8 cellular contexts compared by ENCODE assay signal in genomic region chr3:125766285-125766826, GRCh38.
DNase-seq lines count a peak whose midpoint lies in the region; ATAC-seq and TF ChIP-seq lines count a peak whose summit lies in the region.
"Not testable (repeated sequence)": the region's sequence is repeated elsewhere in the genome, so short reads cannot be mapped to it uniquely, and the experiment has no call there.

No MANE protein-coding gene starts in this region.

- not testable (repeated sequence) for ATAC-seq in left lung

- peak overlapping the region; percentile 74 for H2AFZ ChIP-seq in MM.1S (ENCODE audit: low read length)

- not testable (repeated sequence) for H3K9me3 ChIP-seq in MM.1S (replicated peaks; ENCODE audit: insufficient read depth, low read length); endodermal cell (ENCODE audit: control insufficient read depth, low read length); left lung; skeletal muscle tissue (ENCODE audit: control insufficient read depth in 3 of 3, low read length in 3 of 3); transverse colon

- H3K4me1 ChIP-seq in MM.1S (ENCODE audit: low read length) (peaks cover 12% of the 10 kb centered on the region; the same call in 1 of the 2 replicates), transverse colon (peaks cover 0 to 10% (median 4%) of the 10 kb centered on the region in 4 donors)
- not testable (repeated sequence) for H3K4me1 ChIP-seq in endodermal cell (ENCODE audit: control insufficient read depth, insufficient read depth, low read length); left lung; skeletal muscle tissue (ENCODE audit: control insufficient read depth in 3 of 3, insufficient read depth in 3 of 3, low read length in 3 of 3)

- H3F3A ChIP-seq in MM.1S (ENCODE audit: insufficient read depth, low read length), result not testable (repeated sequence)

- not testable (repeated sequence) for TF ChIP-seq POLR2A in transverse colon (IDR thresholded peaks at IDR 0.05)

- not testable (repeated sequence) for H3K27me3 ChIP-seq in MM.1S (replicated peaks; ENCODE audit: insufficient read depth, low read length); endodermal cell (ENCODE audit: control insufficient read depth, insufficient read depth, low read length, poor library complexity, severe bottlenecking)
- H3K27me3 ChIP-seq in left lung (peaks cover 4 to 34% of the 10 kb centered on the region in 2 donors), skeletal muscle tissue (ENCODE audit: control insufficient read depth in 3 of 3, insufficient read depth in 3 of 3, low read length in 3 of 3) (peaks cover 2 to 12% (median 3%) of the 10 kb centered on the region in 3 donors), transverse colon (peaks cover 10% of the 10 kb centered on the region)

- in situ Hi-C loops in SK-MEL-5 (cut with HindIII; ENCODE audit: low pct_unique_long_range_greater_than_20kb, low sequenced_read_pairs); transverse colon (cut with MboI; ENCODE audit: low pct_ligation_motif_present in 1 of 4, low pct_unique_long_range_greater_than_20kb in 1 of 4, low sequenced_read_pairs in 3 of 4): not testable (repeated sequence)

- H3K9me2 ChIP-seq in MM.1S (replicated peaks; ENCODE audit: insufficient read depth, low read length), result not testable (repeated sequence)

- H4K20me1 ChIP-seq in MM.1S (ENCODE audit: insufficient read depth, low read length), result not testable (repeated sequence)

- H3K36me3 Mint-ChIP-seq in endodermal cell (ENCODE audit: low read depth), result not testable (repeated sequence)

- intact Hi-C loops in left lung (cut with DNase I); transverse colon (cut with DNase I; ENCODE audit: low total_unique reads): not testable (repeated sequence)

- H3K9ac ChIP-seq in MM.1S (ENCODE audit: low read length), result peak overlapping the region; percentile 89
- not testable (repeated sequence) for H3K9ac ChIP-seq in endodermal cell (ENCODE audit: extremely low read depth, low read length, poor library complexity, severe bottlenecking); skeletal muscle tissue (ENCODE audit: low read depth in 1 of 3, low read length in 3 of 3)

- peak overlapping the region; percentile 77 for H3K4me3 ChIP-seq in MM.1S (ENCODE audit: low read length)
- H3K4me3 ChIP-seq in endodermal cell (ENCODE audit: low read length), result peak overlapping the region; percentile 65
- H3K4me3 ChIP-seq in left lung, result peak overlapping the region; percentile 28 to 37
- peak overlapping the region; percentile 30 to 65 (median 62) for H3K4me3 ChIP-seq in skeletal muscle tissue (ENCODE audit: low read length in 3 of 3)
- peak overlapping the region; percentile 72 to 90 (median 82) for H3K4me3 ChIP-seq in transverse colon

- not testable (repeated sequence) for TF ChIP-seq EP300 in transverse colon (IDR thresholded peaks at IDR 0.05; ENCODE audit: low read depth)

- peak overlapping the region; percentile 71; the same call in 1 of the 2 replicates for H3K27ac ChIP-seq in MM.1S (ENCODE audit: low read length)
- H3K27ac ChIP-seq in endodermal cell (ENCODE audit: low read depth, low read length); left lung; skeletal muscle tissue (ENCODE audit: low read depth, low read length): not testable (repeated sequence)
- peak overlapping the region; percentile 71 to 85 (median 78) for H3K27ac ChIP-seq in transverse colon

- peaks cover 18% of the 10 kb centered on the region for H3K4me1 Mint-ChIP-seq in endodermal cell

- H3K27ac Mint-ChIP-seq in endodermal cell, result not testable (repeated sequence)

- peak overlapping the region; percentile 63 for H3K4me3 Mint-ChIP-seq in endodermal cell

- DNase-seq in ELR (ENCODE audit: low read depth) (peak; percentile 57), MM.1S (peak; percentile 71), SK-MEL-5 (ENCODE audit: low read depth, low spot score) (peak; percentile 34), activated T-helper 1 cell treated with Interleukin-2 at 50 U/mL for 16 hours (ENCODE audit: low read depth) (peak; percentile 43), endodermal cell (peak; percentile 88), left lung (peak; percentile 43 to 88), transverse colon (peak; percentile 84)

- H3K4me2 ChIP-seq in MM.1S (ENCODE audit: low read depth, low read length), result peak overlapping the region; percentile 77; the same call in 1 of the 2 replicates

- peak; percentile 48 for TF ChIP-seq CTCF in MM.1S (IDR thresholded peaks at IDR 0.05; ENCODE audit: low read length)
- TF ChIP-seq CTCF in endodermal cell (conservative IDR thresholded peaks at IDR 0.05), result peak; percentile 83
- TF ChIP-seq CTCF in left lung (IDR thresholded peaks at IDR 0.05), result peak; percentile 58 to 69
- peak in 3 of 5 experiments; percentile 67 to 77 (median 68) for TF ChIP-seq CTCF in transverse colon (IDR thresholded peaks at IDR 0.05)

- H3K9me3 Mint-ChIP-seq in endodermal cell, result not testable (repeated sequence)

- 2% methylated on average over 41 of the region's 54 CpGs; no CpG with 5 or more reads in 1 of the 2 experiments for WGBS in endodermal cell (ENCODE audit: insufficient coverage in 1 of 2, insufficient read length in 1 of 2), 2 experiments
- WGBS in transverse colon (ENCODE audit: low coverage in 1 of 2), 2 donors, result 1% methylated on average over 38 of the region's 54 CpGs; no CpG with 5 or more reads in 1 of the 2 donors

- not testable (repeated sequence) for H3K36me3 ChIP-seq in MM.1S (replicated peaks; ENCODE audit: insufficient read depth, low read length); endodermal cell (ENCODE audit: control insufficient read depth, insufficient read depth, low read length); left lung; skeletal muscle tissue (ENCODE audit: control insufficient read depth in 3 of 3, insufficient read depth in 3 of 3, low read length in 3 of 3); transverse colon

- peaks cover 27% of the 10 kb centered on the region for H3K79me2 ChIP-seq in MM.1S (ENCODE audit: low read length)

- H3K27me3 Mint-ChIP-seq in endodermal cell (ENCODE audit: insufficient read depth), result peaks cover 48% of the 10 kb centered on the region

Comparison
In these comparisons a context has a peak if more than half of its experiments do, and no peak if none do; other contexts are left out.
1. DNase-seq: peak in every context shown above with its lines; median percentile 88 in endodermal cell; 84 in transverse colon; 71 in MM.1S; 66 in left lung; 57 in ELR; 43 in activated T-helper 1 cell treated with Interleukin-2 at 50 U/mL for 16 hours; 34 in SK-MEL-5.